In the genomic region with DNA sequence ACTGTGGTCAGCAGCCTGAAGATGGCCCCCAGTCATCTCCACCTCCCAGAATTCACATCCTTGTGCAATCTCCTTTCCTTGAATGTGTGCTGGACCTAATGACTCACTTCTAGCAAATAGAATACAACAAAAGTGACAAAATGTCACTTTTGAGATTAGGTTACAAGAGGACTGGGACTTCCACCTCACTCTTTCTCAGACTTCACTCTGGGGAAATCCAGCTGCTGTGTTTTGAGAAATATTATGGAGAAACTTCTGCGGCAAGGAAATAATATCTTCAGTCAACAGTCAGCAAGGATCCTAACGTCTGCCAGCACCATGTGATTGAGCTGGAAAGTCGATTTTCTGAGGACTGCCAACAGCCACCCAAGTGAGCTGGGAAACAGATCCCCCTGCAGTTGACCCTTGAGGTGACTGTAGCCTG, we compare ENCODE assay signal across 15 cellular contexts.
DNase-seq lines count a peak whose midpoint lies in the region; ATAC-seq and TF ChIP-seq lines count a peak whose summit lies in the region.
"Had no signal": no experiment of that assay in that cellular context is flagged by ENCODE, and none has a peak within 500 bp of the region (broad histone marks: within the 10 kb centered on the region; RNA-seq: fewer than 3 reads in every experiment).

No MANE protein-coding gene starts in this region.

- ATAC-seq in PC-3 = peak; percentile 23; the same call in 1 of the 2 replicates
- peak; percentile 22 for ATAC-seq in sciatic nerve
- ATAC-seq: activated CD4-positive, CD25-positive, alpha-beta regulatory T cell treated with anti-CD3 and anti-CD28 coated beads, Interleukin-2, amount 50 U/mL, for 24 hours; left ventricle myocardium superior had no signal

- H3K79me2 ChIP-seq in PC-3 (ENCODE audit: low read length) = no peaks in the 10 kb centered on the region

- intact Hi-C loops in PC-3 (cut with micrococcal nuclease) = no loop called here
- intact Hi-C loops in sciatic nerve (cut with DNase I) = no loop called here

- no TSS peak for BruUV-seq in PC-3 (replicated peaks; lab: Mats Ljungman, UMichigan)

- peaks cover 35% of the 10 kb centered on the region for H3K4me1 ChIP-seq in PC-3 (ENCODE audit: insufficient read depth, low read length)

- POLR2A ChIA-PET in PC-3 (lab: Charles Lee; ENCODE audit: unreplicated experiment) = no interaction called here

- H3K4me2 ChIP-seq in PC-3 (ENCODE audit: low read length) = peak overlapping the region; percentile 38

- no peaks in the 10 kb centered on the region for H3F3A ChIP-seq in PC-3 (ENCODE audit: low read length, unreplicated experiment)

- no peaks in the 10 kb centered on the region for H3K9me3 ChIP-seq in PC-3 (ENCODE audit: low read length)
- H3K9me3 ChIP-seq: SJSA1, spleen had no signal

- peak overlapping the region; percentile 36 for H3K27ac ChIP-seq in PC-3 (ENCODE audit: low read length)
- H3K27ac ChIP-seq: SJSA1 had no signal

- H3K36me3 ChIP-seq in PC-3 (ENCODE audit: low read depth, low read length) = no peaks in the 10 kb centered on the region
- H3K36me3 ChIP-seq: HAP-1, SJSA1, spleen had no signal

- H3K27me3 ChIP-seq in PC-3 (ENCODE audit: low read length) = no peaks in the 10 kb centered on the region
- H3K27me3 ChIP-seq: SJSA1 had no signal

- H2AFZ ChIP-seq in PC-3 (ENCODE audit: low read length) = no peak overlapping the region

- H3K9ac ChIP-seq in PC-3 (ENCODE audit: low read length) = no peak overlapping the region

- no peaks in the 10 kb centered on the region for H4K20me1 ChIP-seq in PC-3 (ENCODE audit: low read length)

- CTCF ChIA-PET in PC-3 (lab: Charles Lee) = no interaction called here

- H3K4me3 ChIP-seq in PC-3 (ENCODE audit: low read length) (no peak overlapping the region), epithelial cell of esophagus (ENCODE audit: low read length) (no peak overlapping the region)
- H3K4me3 ChIP-seq: HAP-1, SJSA1, spleen had no signal

- no peaks in the 10 kb centered on the region for H3K9me2 ChIP-seq in PC-3 (replicated peaks; ENCODE audit: low read length)

- peak; percentile 35 for DNase-seq in GM03348 (ENCODE audit: low spot score)
- peak; percentile 78 for DNase-seq in PC-3
- peak; percentile 65 for DNase-seq in epithelial cell of esophagus (ENCODE audit: low read depth)
- DNase-seq in sciatic nerve (ENCODE audit: low spot score) = no peak
- no peak for DNase-seq in NCI-H774 (lab: John Stamatoyannopoulos, UW)
- no peak for DNase-seq in activated CD4-positive, alpha-beta T cell treated with anti-CD3 and anti-CD28 coated beads, Interleukin-2, amount 50 U/mL, for 48 hours
- no peak for DNase-seq in HT-29 (ENCODE audit: low spot score)
- DNase-seq: activated gamma-delta T cell, left ventricle myocardium superior, NCI-H1694, NCI-H226, spleen had no signal

- TF ChIP-seq CTCF in PC-3 (conservative IDR thresholded peaks at IDR 0.05; ENCODE audit: low read depth, low read length) (no peak), epithelial cell of esophagus (IDR thresholded peaks at IDR 0.05; ENCODE audit: insufficient read depth, low read depth, low read length, missing control alignments) (no peak)

Comparison
In these comparisons a context has a peak if more than half of its experiments do, and no peak if none do; other contexts are left out.
1. DNase-seq: peak in GM03348 (single experiment), PC-3 (single experiment) and epithelial cell of esophagus (single experiment); none in sciatic nerve (single experiment), NCI-H774 (single experiment), activated CD4-positive, alpha-beta T cell treated with anti-CD3 and anti-CD28 coated beads, Interleukin-2, amount 50 U/mL, for 48 hours (0 of 2) and HT-29 (single experiment).